In genomic region chr2:55954306-55955035, GRCh38 we compare ENCODE assay signal across 15 cellular contexts. TPM values are rescaled to one million over a fixed set of nuclear protein-coding genes. Genes with fewer than 3 reads are reported as not detected.
DNase-seq lines count a peak whose midpoint lies in the region; ATAC-seq, FAIRE-seq and TF ChIP-seq lines count a peak whose summit lies in the region.
"Had no signal": no experiment of that assay in that cellular context is flagged by ENCODE, and none has a peak within 500 bp of the region (broad histone marks: within the 10 kb centered on the region; RNA-seq: fewer than 3 reads in every experiment).

No MANE protein-coding gene starts in this region.

- no peak for ATAC-seq in HG02678 (IDR thresholded peaks at IDR 0.05; ENCODE audit: unreplicated experiment)

- H3K36me3 ChIP-seq in GM23248 (ENCODE audit: low read depth) = no peaks in the 10 kb centered on the region
- H3K36me3 ChIP-seq in astrocyte (ENCODE audit: insufficient read depth, low read length) = no peaks in the 10 kb centered on the region
- no peaks in the 10 kb centered on the region for H3K36me3 ChIP-seq in stomach smooth muscle (ENCODE audit: control insufficient read depth in 2 of 2, insufficient read depth in 2 of 2, low read length in 2 of 2)

- H2AFZ ChIP-seq in GM23248 (0 out of 2 replicates have a peak overlapping the region, but pooled peaks have one; percentile 3), astrocyte (ENCODE audit: low read depth, low read length) (no peak overlapping the region)
- H2AFZ ChIP-seq: PC-9 had no signal

- no peak for TF ChIP-seq CTCF in astrocyte (IDR thresholded peaks at IDR 0.05; ENCODE audit: insufficient read depth, low read depth, low read length)

- FAIRE-seq in astrocyte (lab: Jason Lieb, UNC) = no peak

- H3K4me2 ChIP-seq in GM23248 (ENCODE audit: unreplicated experiment) = peak overlapping the region; percentile 74
- H3K4me2 ChIP-seq in astrocyte (ENCODE audit: low read length) = peak overlapping the region; percentile 35
- H3K4me2 ChIP-seq: PC-9 had no signal

- peaks cover 10% of the 10 kb centered on the region for H3K9me3 Mint-ChIP-seq in astrocyte (ENCODE audit: unreplicated experiment)
- H3K9me3 Mint-ChIP-seq: brain; stimulated activated naive CD8-positive, alpha-beta T cell treated with anti-CD3 and anti-CD28 coated beads, Interleukin-15, Interleukin-2, amounts not matched to agents 100 ng/mL and 50 ng/mL, for 24 hours; T-helper 1 cell treated with Interleukin-12 subunit alpha and Interleukin-12 subunit beta and Interleukin-4 antibody, amounts not matched to agents 30 μg/mL and 1 μg/mL, for 36 hours had no signal

- H3K27me3 ChIP-seq in GM23248 (replicated peaks; ENCODE audit: insufficient read depth) = peaks cover 8% of the 10 kb centered on the region; the same call in 1 of the 2 replicates
- no peaks in the 10 kb centered on the region for H3K27me3 ChIP-seq in astrocyte (ENCODE audit: insufficient read depth, low read length)
- no peaks in the 10 kb centered on the region for H3K27me3 ChIP-seq in stomach smooth muscle (ENCODE audit: control insufficient read depth in 1 of 2, insufficient read depth in 2 of 2, low read length in 2 of 2)

- peak overlapping the region; percentile 59 for H3K27ac ChIP-seq in GM23248
- no peak overlapping the region for H3K27ac ChIP-seq in astrocyte (ENCODE audit: low read depth, low read length)
- H3K27ac ChIP-seq in stomach smooth muscle (ENCODE audit: low read length) = peak overlapping the region; percentile 6
- H3K27ac ChIP-seq: PC-9 had no signal

- WGBS in GM23248 (ENCODE audit: low coverage in 1 of 2, low lambda C conversion rate in 2 of 2, missing lambda C conversion rate in 2 of 2), 2 experiments = 1 to 3% methylated on average over 4 of the region's 4 CpGs

- H4K20me1 ChIP-seq in GM23248 (ENCODE audit: insufficient read depth) (no peaks in the 10 kb centered on the region), astrocyte (ENCODE audit: insufficient read depth, low read length) (no peaks in the 10 kb centered on the region)

- no peaks in the 10 kb centered on the region for H3K79me2 ChIP-seq in GM23248 (ENCODE audit: insufficient read depth)
- no peaks in the 10 kb centered on the region for H3K79me2 ChIP-seq in astrocyte (ENCODE audit: insufficient read depth, low read length)

- no peaks in the 10 kb centered on the region for H3K9me3 ChIP-seq in GM23248 (ENCODE audit: low read depth)
- no peaks in the 10 kb centered on the region for H3K9me3 ChIP-seq in astrocyte (ENCODE audit: insufficient read depth, low read depth, low read length)
- peaks cover 0 to 2% of the 10 kb centered on the region in 2 donors for H3K9me3 ChIP-seq in stomach smooth muscle (ENCODE audit: control insufficient read depth in 2 of 2, low read length in 2 of 2)

- H3K4me3 Mint-ChIP-seq in astrocyte (ENCODE audit: unreplicated experiment) = no peak overlapping the region
- H3K4me3 Mint-ChIP-seq: brain; CD8-positive, alpha-beta memory T cell; stimulated activated naive CD8-positive, alpha-beta T cell treated with anti-CD3 and anti-CD28 coated beads, Interleukin-15, Interleukin-2, amounts not matched to agents 100 ng/mL and 50 ng/mL, for 24 hours; T-helper 1 cell treated with Interleukin-12 subunit alpha and Interleukin-12 subunit beta and Interleukin-4 antibody, amounts not matched to agents 30 μg/mL and 1 μg/mL, for 36 hours had no signal

- DNase-seq in GM23248 (peak; percentile 85), astrocyte (ENCODE audit: low read depth) (peak; percentile 79), glomerular visceral epithelial cell (ENCODE audit: extremely low spot score) (peak; percentile 7), KBM-7 (no peak)
- DNase-seq in effector CD4-positive, alpha-beta T cell = no peak
- DNase-seq: activated CD4-positive, alpha-beta T cell treated with anti-CD3 and anti-CD28 coated beads for 4 hours; CD8-positive, alpha-beta memory T cell; NCI-H1105; NCI-H226; PC-9 had no signal

- no peaks in the 10 kb centered on the region for H3K9me2 ChIP-seq in GM23248 (ENCODE audit: insufficient read depth)

- H3K4me1 ChIP-seq in GM23248 (ENCODE audit: insufficient read depth) (peaks cover 30% of the 10 kb centered on the region), astrocyte (ENCODE audit: insufficient read depth, low read length) (peaks cover 13% of the 10 kb centered on the region), stomach smooth muscle (ENCODE audit: control insufficient read depth, insufficient read depth, low read length) (no peaks in the 10 kb centered on the region)

- H3K9ac ChIP-seq in GM23248 = peak overlapping the region; percentile 41
- H3K9ac ChIP-seq in astrocyte (ENCODE audit: low read length) = no peak overlapping the region
- no peak overlapping the region for H3K9ac ChIP-seq in stomach smooth muscle (ENCODE audit: low read length in 2 of 2)

- in situ Hi-C loops in GM23248 (cut with MboI) = no loop called here
- in situ Hi-C loops in KBM-7 (cut with MboI; ENCODE audit: low pct_unique_long_range_greater_than_20kb, low sequenced_read_pairs) = no loop called here

- peak overlapping the region; percentile 63 for H3K4me3 ChIP-seq in GM23248
- H3K4me3 ChIP-seq in astrocyte (ENCODE audit: insufficient read depth, low read depth, low read length) = no peak overlapping the region
- peak overlapping the region in 1 of 2 donors; percentile 10 for H3K4me3 ChIP-seq in stomach smooth muscle (ENCODE audit: low read length in 2 of 2)
- H3K4me3 ChIP-seq: PC-9 had no signal

- peaks cover 4% of the 10 kb centered on the region for H3K27me3 Mint-ChIP-seq in astrocyte (ENCODE audit: low read depth, unreplicated experiment)
- H3K27me3 Mint-ChIP-seq: brain had no signal

- H3K36me3 Mint-ChIP-seq in astrocyte (ENCODE audit: low read depth, unreplicated experiment) = no peaks in the 10 kb centered on the region
- H3K36me3 Mint-ChIP-seq: brain; CD8-positive, alpha-beta memory T cell had no signal

- no peak overlapping the region for H3K27ac Mint-ChIP-seq in astrocyte (ENCODE audit: unreplicated experiment)
- H3K27ac Mint-ChIP-seq: brain; CD8-positive, alpha-beta memory T cell; stimulated activated naive CD8-positive, alpha-beta T cell treated with anti-CD3 and anti-CD28 coated beads, Interleukin-15, Interleukin-2, amounts not matched to agents 100 ng/mL and 50 ng/mL, for 24 hours; T-helper 1 cell treated with Interleukin-12 subunit alpha and Interleukin-12 subunit beta and Interleukin-4 antibody, amounts not matched to agents 30 μg/mL and 1 μg/mL, for 36 hours had no signal

- peaks cover 12% of the 10 kb centered on the region for H3K4me1 Mint-ChIP-seq in astrocyte (ENCODE audit: low read depth, unreplicated experiment)
- H3K4me1 Mint-ChIP-seq: brain; CD8-positive, alpha-beta memory T cell had no signal

- peaks cover 27% of the 10 kb centered on the region for H3F3A ChIP-seq in GM23248 (ENCODE audit: insufficient read depth)

RNA-seq across cellular contexts. Expression of gene EFEMP1, which starts 30.9 kb away (rescaled TPM):
- total RNA-seq in GM23248 (2014; rRNA removed; shearing (Covaris generic)) = 1,343 and 1,498 TPM in 2 replicates
- 1,133 and 1,145 TPM in 2 replicates for polyA plus RNA-seq in GM23248 (2016; fragmentation: Nextera tagmentation; extraction: Ambion mirVana)
- 146 and 155 TPM in 2 replicates for total RNA-seq in astrocyte
- total RNA-seq: CD8-positive, alpha-beta memory T cell had no signal
- polyA plus RNA-seq: CD8-positive, alpha-beta memory T cell had no signal

Comparison
In these comparisons a context has a peak if more than half of its experiments do, and no peak if none do; other contexts are left out.
1. DNase-seq: peak in GM23248 (single experiment), astrocyte (single experiment) and glomerular visceral epithelial cell (single experiment); none in KBM-7 (single experiment) and effector CD4-positive, alpha-beta T cell (single experiment).